Comparison of ENCODE assay signal across 1 cellular context in the genomic region with DNA sequence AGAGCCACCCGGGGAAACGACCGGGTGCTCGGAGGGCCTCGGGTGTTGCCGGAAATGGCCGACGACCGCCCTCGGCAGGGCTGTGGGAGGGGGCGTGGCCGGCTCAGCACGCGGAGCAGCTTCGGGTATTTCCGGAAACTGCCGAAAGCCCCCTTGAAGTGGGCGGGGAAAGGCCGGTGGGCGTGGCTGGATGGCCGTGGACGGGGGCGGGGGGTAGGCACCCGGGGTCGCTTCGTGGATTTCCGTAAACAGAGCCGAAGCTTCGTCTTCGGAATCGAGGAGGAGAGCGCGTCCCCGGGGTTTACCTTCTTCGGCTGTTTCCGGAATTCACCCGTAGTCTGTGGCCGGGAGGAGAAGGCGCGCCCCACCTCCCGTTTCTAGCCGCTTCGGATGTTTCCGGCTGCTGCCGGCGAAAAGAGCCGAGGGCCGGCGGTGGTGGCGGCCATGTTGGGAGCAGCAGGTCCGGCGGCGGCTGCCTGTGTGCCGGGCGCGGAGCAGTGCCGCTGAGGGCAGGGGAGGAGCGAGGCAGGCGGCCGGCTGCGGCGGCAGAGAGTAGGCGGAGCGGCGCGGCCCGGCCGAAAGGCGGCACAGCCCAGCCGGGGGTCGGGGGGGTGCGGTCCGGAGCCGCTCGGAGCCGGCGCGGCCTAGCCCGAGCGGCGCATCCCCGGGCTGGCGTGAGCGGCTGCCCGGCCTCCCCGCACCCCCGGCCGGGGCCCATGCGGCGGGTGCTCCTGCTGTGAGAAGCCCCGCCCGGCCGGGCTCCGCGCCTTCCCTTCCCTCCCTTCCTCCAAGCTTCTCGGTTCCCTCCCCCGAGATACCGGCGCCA.
A peak's percentile ranks its signal among the peaks of the same experiment; 100 is the strongest.
TF ChIP-seq lines count a peak whose summit lies in the region.

Gene MARK2, plus strand, starts transcription at position 429 of the 826 bp plus-strand sequence. Its CDS starts 397 bp downstream, at position 826.

TF ChIP-seq in HEK293, 187 proteins besides CTCF, POLR2A, EP300 and RAD21 (continued from another document):
- peak; percentile 24; the same call in 1 of the 2 replicates for TF ChIP-seq PATZ1 (tag by site-specific recombination; IDR thresholded peaks at IDR 0.05)
